In genomic region chr5:149561848-149562247, GRCh38 we compare ENCODE assay signal across 8 cellular contexts. TPM values are rescaled to one million over a fixed set of nuclear protein-coding genes. Genes with fewer than 3 reads are reported as not detected.
DNase-seq lines count a peak whose midpoint lies in the region; ATAC-seq and TF ChIP-seq lines count a peak whose summit lies in the region.

No MANE protein-coding gene starts in this region.

- H3K4me1 ChIP-seq in rectal smooth muscle tissue (ENCODE audit: control insufficient read depth, insufficient read depth, low read length), result peaks cover 24% of the 10 kb centered on the region

- CTCF ChIA-PET in activated CD4-positive, alpha-beta T cell treated with anti-CD3 and anti-CD28 coated beads for 36 hours (lab: Charles Lee), result interaction anchor here (0.6 to 3.5 kb wide), 18 partner anchors 10 to 245 kb away, joined by 3 to 38 read pairs (median 6); partner anchors contain the start of genes CSNK1A1, GRPEL2 and IL17B

- no peak overlapping the region for H3K4me3 Mint-ChIP-seq in activated CD4-positive, alpha-beta T cell treated with anti-CD3 and anti-CD28 coated beads for 36 hours

- H3K9me3 ChIP-seq in SK-N-MC (ENCODE audit: low read depth, low read length), result no peaks in the 10 kb centered on the region

- peaks cover 30% of the 10 kb centered on the region for H3K4me1 Mint-ChIP-seq in activated CD4-positive, alpha-beta T cell treated with anti-CD3 and anti-CD28 coated beads for 36 hours

- H3K27ac Mint-ChIP-seq in activated CD4-positive, alpha-beta T cell treated with anti-CD3 and anti-CD28 coated beads for 36 hours, result peak overlapping the region; percentile 74

- POLR2A ChIA-PET in activated CD4-positive, alpha-beta T cell treated with anti-CD3 and anti-CD28 coated beads for 36 hours (lab: Charles Lee), result interaction anchor here (0.6 to 2.4 kb wide), 2 partner anchors 11 to 19 kb away, joined by 4 to 31 read pairs; partner anchors contain the start of gene CSNK1A1

- H3K36me3 Mint-ChIP-seq in activated CD4-positive, alpha-beta T cell treated with anti-CD3 and anti-CD28 coated beads for 36 hours (ENCODE audit: low read depth), result no peaks in the 10 kb centered on the region

- H3K36me3 ChIP-seq in SK-N-MC (ENCODE audit: insufficient read depth, low read length) (no peaks in the 10 kb centered on the region), rectal smooth muscle tissue (ENCODE audit: control insufficient read depth, insufficient read depth, low read length) (no peaks in the 10 kb centered on the region)

- H3K4me3 ChIP-seq in SK-N-MC, result peak overlapping the region; percentile 41
- peak overlapping the region in 1 of 2 donors; percentile 37 for H3K4me3 ChIP-seq in foreskin fibroblast (ENCODE audit: low read depth in 1 of 2, low read length in 2 of 2)
- peak overlapping the region; percentile 1 for H3K4me3 ChIP-seq in rectal smooth muscle tissue (ENCODE audit: low read length)

- no peaks in the 10 kb centered on the region for H3K27me3 Mint-ChIP-seq in activated CD4-positive, alpha-beta T cell treated with anti-CD3 and anti-CD28 coated beads for 36 hours

- ATAC-seq in activated CD4-positive, alpha-beta T cell treated with anti-CD3 and anti-CD28 coated beads for 36 hours, result peak; percentile 91
- ATAC-seq in GM21825 (IDR thresholded peaks at IDR 0.05; ENCODE audit: unreplicated experiment) (no peak), GM21515 (IDR thresholded peaks at IDR 0.05; ENCODE audit: unreplicated experiment) (no peak)

- no peak for TF ChIP-seq CTCF in foreskin fibroblast (IDR thresholded peaks at IDR 0.05; ENCODE audit: low read depth, low read length)

- H3K27me3 ChIP-seq in rectal smooth muscle tissue (ENCODE audit: control insufficient read depth, insufficient read depth, low read length), result no peaks in the 10 kb centered on the region

- H3K9ac ChIP-seq in SK-N-MC (ENCODE audit: insufficient read length) (no peak overlapping the region), rectal smooth muscle tissue (ENCODE audit: low read length) (no peak overlapping the region)

- DNase-seq in activated CD4-positive, alpha-beta T cell treated with anti-CD3 and anti-CD28 coated beads for 36 hours, result peak; percentile 8
- DNase-seq in activated CD4-positive, alpha-beta T cell treated with anti-CD3 and anti-CD28 coated beads for 4 hours, result no peak
- no peak for DNase-seq in SK-N-MC (ENCODE audit: low read depth, low spot score)
- peak; percentile 89 to 94 for DNase-seq in foreskin fibroblast
- DNase-seq in NCI-H524 (lab: John Stamatoyannopoulos, UW), result no peak

- H3K9me3 Mint-ChIP-seq in activated CD4-positive, alpha-beta T cell treated with anti-CD3 and anti-CD28 coated beads for 36 hours (ENCODE audit: low read depth), result no peaks in the 10 kb centered on the region

- H3K27ac ChIP-seq in SK-N-MC (no peak overlapping the region), rectal smooth muscle tissue (ENCODE audit: low read depth, low read length) (peak overlapping the region; percentile 78)

- intact Hi-C loops in activated CD4-positive, alpha-beta T cell treated with anti-CD3 and anti-CD28 coated beads for 36 hours (cut with DNase I, micrococcal nuclease), result loop anchor here (5.0 to 10.0 kb wide), 3 partner anchors 195 to 417 kb away; partner anchors contain the start of gene ABLIM3 (in 1 of the 2)

RNA-seq across cellular contexts. Expression of gene CSNK1A1, which starts 10.6 kb away (rescaled TPM):
- 100 to 1,000 TPM; 169 to 203 TPM for total RNA-seq in activated CD4-positive, alpha-beta T cell treated with anti-CD3 and anti-CD28 coated beads for 36 hours

RNA-seq across cellular contexts. Expression of gene ARHGEF37, which starts 19.4 kb away (rescaled TPM):
- 1 to 10 TPM; 1.7 to 2.1 TPM for total RNA-seq in activated CD4-positive, alpha-beta T cell treated with anti-CD3 and anti-CD28 coated beads for 36 hours

Comparison
In these comparisons a context has a peak if more than half of its experiments do, and no peak if none do; other contexts are left out.
1. DNase-seq: peak in activated CD4-positive, alpha-beta T cell treated with anti-CD3 and anti-CD28 coated beads for 36 hours (single experiment) and foreskin fibroblast (2 of 2); none in activated CD4-positive, alpha-beta T cell treated with anti-CD3 and anti-CD28 coated beads for 4 hours (0 of 2), SK-N-MC (single experiment) and NCI-H524 (0 of 2).